8 cellular contexts compared by ENCODE assay signal in genomic region chr16:29202025-29202632, GRCh38.
DNase-seq lines count a peak whose midpoint lies in the region; ATAC-seq and TF ChIP-seq lines count a peak whose summit lies in the region.
"Not testable (repeated sequence)": the region's sequence is repeated elsewhere in the genome, so short reads cannot be mapped to it uniquely, and the experiment has no call there.

No MANE protein-coding gene starts in this region.

- H3K36me3 ChIP-seq in esophagus muscularis mucosa; liver (ENCODE audit: control insufficient read depth in 4 of 4, insufficient read depth in 3 of 4, low read depth in 1 of 4, low read length in 3 of 4); neural progenitor cell: not testable (repeated sequence)

- ATAC-seq in left cardiac atrium (peak; percentile 8 to 31), sciatic nerve (peak; percentile 73)

- not testable (repeated sequence) for H3K4me2 ChIP-seq in neural progenitor cell

- not testable (repeated sequence) for H3K4me3 ChIP-seq in esophagus muscularis mucosa; liver (ENCODE audit: low read depth in 1 of 3, low read length in 3 of 3); neural progenitor cell

- not testable (repeated sequence) for TF ChIP-seq POLR2A in esophagus muscularis mucosa (IDR thresholded peaks at IDR 0.05; ENCODE audit: low read depth)

- not testable (repeated sequence) for H3K79me2 ChIP-seq in neural progenitor cell (ENCODE audit: low read depth)

- not testable (repeated sequence) for H3K27me3 ChIP-seq in esophagus muscularis mucosa; liver (ENCODE audit: control insufficient read depth in 4 of 4, insufficient read depth in 4 of 4, low read length in 3 of 4); neural progenitor cell

- H3K4me3 Mint-ChIP-seq in neural progenitor cell, result peak overlapping the region; percentile 71

- peak overlapping the region; percentile 82 to 87 (median 84) for H3K27ac ChIP-seq in esophagus muscularis mucosa (replicated peaks in 1 of 4)
- H3K27ac ChIP-seq in liver (ENCODE audit: low read depth in 1 of 2, low read length in 2 of 2), result peak overlapping the region; percentile 65 to 78
- H3K27ac ChIP-seq in neural progenitor cell, result not testable (repeated sequence)

- peaks cover 27% of the 10 kb centered on the region for H3K4me1 Mint-ChIP-seq in neural progenitor cell

- peak; percentile 52 for DNase-seq in EH (ENCODE audit: low read depth)
- DNase-seq in activated effector memory CD4-positive, alpha-beta T cell treated with anti-CD3 and anti-CD28 coated beads, Interleukin-2, amount 50 U/mL, for 16 hours, result peak; percentile 8
- not testable (repeated sequence) for DNase-seq in esophagus muscularis mucosa (ENCODE audit: extremely low spot score); left cardiac atrium; neural progenitor cell (ENCODE audit: low spot score); sciatic nerve (ENCODE audit: low spot score)
- peak; percentile 48 for DNase-seq in ureter (ENCODE audit: low spot score)

- peaks cover 0 to 71% (median 64%) of the 10 kb centered on the region in 4 donors for H3K4me1 ChIP-seq in esophagus muscularis mucosa
- not testable (repeated sequence) for H3K4me1 ChIP-seq in liver (ENCODE audit: control insufficient read depth in 4 of 4, insufficient read depth in 4 of 4, low read length in 3 of 4)
- peaks cover 10% of the 10 kb centered on the region for H3K4me1 ChIP-seq in neural progenitor cell

- peaks cover 17% of the 10 kb centered on the region for H3F3A ChIP-seq in neural progenitor cell (ENCODE audit: low read depth)

- peak overlapping the region; percentile 97 for H3K27ac Mint-ChIP-seq in neural progenitor cell

- intact Hi-C loops in esophagus muscularis mucosa (cut with DNase I); left cardiac atrium (cut with DNase I); sciatic nerve (cut with DNase I): not testable (repeated sequence)

- 42% methylated on average over 8 of the region's 8 CpGs for WGBS in esophagus muscularis mucosa
- WGBS in liver, result 56% methylated on average over 8 of the region's 8 CpGs

- not testable (repeated sequence) for H2AFZ ChIP-seq in neural progenitor cell (replicated peaks)

- not testable (repeated sequence) for TF ChIP-seq CTCF in esophagus muscularis mucosa (IDR thresholded peaks at IDR 0.05); liver (IDR thresholded peaks at IDR 0.05; ENCODE audit: low read depth, low read length, missing input control); neural progenitor cell (IDR thresholded peaks at IDR 0.05)

- peaks cover 19% of the 10 kb centered on the region for H3K9me3 Mint-ChIP-seq in neural progenitor cell

- not testable (repeated sequence) for TF ChIP-seq EP300 in esophagus muscularis mucosa (IDR thresholded peaks at IDR 0.05)

- H3K36me3 Mint-ChIP-seq in neural progenitor cell, result not testable (repeated sequence)

- not testable (repeated sequence) for TF ChIP-seq RAD21 in liver (IDR thresholded peaks at IDR 0.05)

- H3K9me3 ChIP-seq in esophagus muscularis mucosa; liver (ENCODE audit: control insufficient read depth in 4 of 4, low read length in 3 of 4); neural progenitor cell (ENCODE audit: low read depth): not testable (repeated sequence)

- H3K27me3 Mint-ChIP-seq in neural progenitor cell (ENCODE audit: insufficient read depth, low read depth), result peaks cover 12% of the 10 kb centered on the region

- H3K9ac ChIP-seq in liver (ENCODE audit: low read depth in 1 of 2, low read length in 2 of 2), result peak overlapping the region in 1 of 2 donors; percentile 7
- not testable (repeated sequence) for H3K9ac ChIP-seq in neural progenitor cell

- not testable (repeated sequence) for H4K20me1 ChIP-seq in neural progenitor cell (ENCODE audit: low read depth)

TF ChIP-seq in liver, 16 proteins besides CTCF, POLR2A, EP300 and RAD21:
- TF ChIP-seq YY1 (IDR thresholded peaks at IDR 0.05), result peak; percentile 48
- peak in 1 of 2 donors; percentile 63 for TF ChIP-seq RXRA (IDR thresholded peaks at IDR 0.05)
- TF ChIP-seq HNF4A (conservative IDR thresholded peaks at IDR 0.05), result peak in 1 of 2 donors; percentile 19
